ENCODE assay signal across 12 cellular contexts in genomic region chr1:171219751-171220385, GRCh38. TPM values are rescaled to one million over a fixed set of nuclear protein-coding genes. Genes with fewer than 3 reads are reported as not detected.
DNase-seq lines count a peak whose midpoint lies in the region; ATAC-seq, FAIRE-seq and TF ChIP-seq lines count a peak whose summit lies in the region.
"Had no signal": no experiment of that assay in that cellular context is flagged by ENCODE, and none has a peak within 500 bp of the region (broad histone marks: within the 10 kb centered on the region; RNA-seq: fewer than 3 reads in every experiment).

No MANE protein-coding gene starts in this region.

- H3K36me3 ChIP-seq in GM23248 (ENCODE audit: low read depth) (no peaks in the 10 kb centered on the region), astrocyte (ENCODE audit: insufficient read depth, low read length) (no peaks in the 10 kb centered on the region), hepatocyte (replicated peaks; ENCODE audit: insufficient read depth, low read depth) (no peaks in the 10 kb centered on the region)

- TF ChIP-seq CTCF in astrocyte (IDR thresholded peaks at IDR 0.05; ENCODE audit: insufficient read depth, low read depth, low read length), result no peak
- no peak for TF ChIP-seq CTCF in hepatocyte (IDR thresholded peaks at IDR 0.05; ENCODE audit: poor library complexity)

- H3K9me2 ChIP-seq in GM23248 (ENCODE audit: insufficient read depth) (no peaks in the 10 kb centered on the region), hepatocyte (replicated peaks; ENCODE audit: insufficient read depth) (no peaks in the 10 kb centered on the region)

- peak overlapping the region; percentile 66 for H3K4me2 ChIP-seq in GM23248 (ENCODE audit: unreplicated experiment)
- H3K4me2 ChIP-seq in astrocyte (ENCODE audit: low read length), result peak overlapping the region; percentile 82
- H3K4me2 ChIP-seq in hepatocyte, result peak overlapping the region; percentile 71

- FAIRE-seq in astrocyte (lab: Jason Lieb, UNC), result no peak
- FAIRE-seq: H54 had no signal

- H3K4me1 ChIP-seq in GM23248 (ENCODE audit: insufficient read depth), result peaks cover 24% of the 10 kb centered on the region
- H3K4me1 ChIP-seq in astrocyte (ENCODE audit: insufficient read depth, low read length), result peaks cover 30% of the 10 kb centered on the region
- H3K4me1 ChIP-seq in hepatocyte (ENCODE audit: insufficient read depth), result peaks cover 16% of the 10 kb centered on the region

- H3K27ac Mint-ChIP-seq in astrocyte (ENCODE audit: unreplicated experiment), result peak overlapping the region; percentile 99
- no peak overlapping the region for H3K27ac Mint-ChIP-seq in activated CD4-positive, alpha-beta memory T cell treated with anti-CD3 and anti-CD28 coated beads for 36 hours
- H3K27ac Mint-ChIP-seq: activated T-cell treated with anti-CD3 and anti-CD28 coated beads, Interleukin-2, amount 50 U/mL, for 72 hours had no signal

- H2AFZ ChIP-seq in GM23248 (peak overlapping the region; percentile 21; the same call in 1 of the 2 replicates), astrocyte (ENCODE audit: low read depth, low read length) (no peak overlapping the region), hepatocyte (peak overlapping the region; percentile 71)

- no peak for ATAC-seq in GM21423 (IDR thresholded peaks at IDR 0.05; ENCODE audit: unreplicated experiment)
- ATAC-seq: activated T-cell treated with anti-CD3 and anti-CD28 coated beads, Interleukin-2, amount 50 U/mL, for 72 hours had no signal

- H4K20me1 ChIP-seq in GM23248 (ENCODE audit: insufficient read depth) (no peaks in the 10 kb centered on the region), astrocyte (ENCODE audit: insufficient read depth, low read length) (no peaks in the 10 kb centered on the region), hepatocyte (ENCODE audit: insufficient read depth, poor library complexity, severe bottlenecking) (no peaks in the 10 kb centered on the region)

- CTCF ChIA-PET in activated CD4-positive, alpha-beta memory T cell treated with anti-CD3 and anti-CD28 coated beads for 36 hours (lab: Charles Lee), result no interaction called here

- no peaks in the 10 kb centered on the region for H3K27me3 Mint-ChIP-seq in astrocyte (ENCODE audit: low read depth, unreplicated experiment)
- peaks cover 3% of the 10 kb centered on the region for H3K27me3 Mint-ChIP-seq in activated CD4-positive, alpha-beta memory T cell treated with anti-CD3 and anti-CD28 coated beads for 36 hours

- H3K9me3 ChIP-seq in GM23248 (ENCODE audit: low read depth), result no peaks in the 10 kb centered on the region
- no peaks in the 10 kb centered on the region for H3K9me3 ChIP-seq in astrocyte (ENCODE audit: insufficient read depth, low read depth, low read length)
- no peaks in the 10 kb centered on the region for H3K9me3 ChIP-seq in hepatocyte (ENCODE audit: low read depth)

- H3K27ac ChIP-seq in GM23248 (no peak overlapping the region), astrocyte (ENCODE audit: low read depth, low read length) (peak overlapping the region; percentile 93), hepatocyte (peak overlapping the region; percentile 80)
- H3K27ac ChIP-seq: RWPE1 had no signal

- H3K4me3 Mint-ChIP-seq in astrocyte (ENCODE audit: unreplicated experiment), result no peak overlapping the region
- no peak overlapping the region for H3K4me3 Mint-ChIP-seq in activated CD4-positive, alpha-beta memory T cell treated with anti-CD3 and anti-CD28 coated beads for 36 hours
- H3K4me3 Mint-ChIP-seq: activated T-cell treated with anti-CD3 and anti-CD28 coated beads, Interleukin-2, amount 50 U/mL, for 72 hours had no signal

- in situ Hi-C loops in GM23248 (cut with MboI), result loop anchor here (10.0 kb wide), 1 partner anchor 135 kb away; no protein-coding TSS in a partner anchor

- H3K4me3 ChIP-seq in GM23248 (no peak overlapping the region), astrocyte (ENCODE audit: insufficient read depth, low read depth, low read length) (peak overlapping the region; percentile 47), hepatocyte (no peak overlapping the region), skeletal muscle cell (ENCODE audit: low read depth, low read length) (peak overlapping the region; percentile 22)

- intact Hi-C loops in activated CD4-positive, alpha-beta memory T cell treated with anti-CD3 and anti-CD28 coated beads for 36 hours (cut with micrococcal nuclease), result no loop called here

- H3K4me1 Mint-ChIP-seq in astrocyte (ENCODE audit: low read depth, unreplicated experiment), result peaks cover 42% of the 10 kb centered on the region
- H3K4me1 Mint-ChIP-seq in activated CD4-positive, alpha-beta memory T cell treated with anti-CD3 and anti-CD28 coated beads for 36 hours (ENCODE audit: low read depth), result no peaks in the 10 kb centered on the region

- DNase-seq in GM23248, result peak; percentile 68
- peak; percentile 95 for DNase-seq in astrocyte (ENCODE audit: low read depth)
- no peak for DNase-seq in hepatocyte (ENCODE audit: low spot score)
- peak; percentile 74 for DNase-seq in skeletal muscle cell (ENCODE audit: low read depth)
- DNase-seq in HT-29 (ENCODE audit: low spot score), result no peak
- DNase-seq in activated CD4-positive, alpha-beta memory T cell treated with anti-CD3 and anti-CD28 coated beads for 36 hours, result no peak
- no peak for DNase-seq in RPMI8226
- DNase-seq: activated T-cell treated with anti-CD3 and anti-CD28 coated beads, Interleukin-2, amount 50 U/mL, for 72 hours; stimulated activated CD4-positive, alpha-beta T cell treated with anti-CD3 and anti-CD28 coated beads, Interleukin-2, amount 100 ng/mL, for 48 hours had no signal

- WGBS in GM23248 (ENCODE audit: low coverage in 1 of 2, low lambda C conversion rate in 2 of 2, missing lambda C conversion rate in 2 of 2), 2 experiments, result 47 to 48% methylated on average over 4 of the region's 4 CpGs
- 49% methylated on average over 4 of the region's 4 CpGs for WGBS in hepatocyte (ENCODE audit: low lambda C conversion rate, missing lambda C conversion rate)

- H3F3A ChIP-seq in GM23248 (ENCODE audit: insufficient read depth), result peaks cover 13% of the 10 kb centered on the region; the same call in 1 of the 2 replicates

- H3K9me3 Mint-ChIP-seq in astrocyte (ENCODE audit: unreplicated experiment), result no peaks in the 10 kb centered on the region
- no peaks in the 10 kb centered on the region for H3K9me3 Mint-ChIP-seq in activated CD4-positive, alpha-beta memory T cell treated with anti-CD3 and anti-CD28 coated beads for 36 hours
- H3K9me3 Mint-ChIP-seq: activated T-cell treated with anti-CD3 and anti-CD28 coated beads, Interleukin-2, amount 50 U/mL, for 72 hours had no signal

- H3K36me3 Mint-ChIP-seq in astrocyte (ENCODE audit: low read depth, unreplicated experiment), result no peaks in the 10 kb centered on the region
- no peaks in the 10 kb centered on the region for H3K36me3 Mint-ChIP-seq in activated CD4-positive, alpha-beta memory T cell treated with anti-CD3 and anti-CD28 coated beads for 36 hours

- POLR2A ChIA-PET in activated CD4-positive, alpha-beta memory T cell treated with anti-CD3 and anti-CD28 coated beads for 36 hours (lab: Charles Lee), result no interaction called here

- H3K79me2 ChIP-seq in GM23248 (ENCODE audit: insufficient read depth), result no peaks in the 10 kb centered on the region
- no peaks in the 10 kb centered on the region for H3K79me2 ChIP-seq in astrocyte (ENCODE audit: insufficient read depth, low read length)
- H3K79me2 ChIP-seq in hepatocyte, result no peaks in the 10 kb centered on the region

- H3K27me3 ChIP-seq in GM23248 (replicated peaks; ENCODE audit: insufficient read depth), result 0 out of 2 replicates have a peak, but pooled peaks cover 11% of the 10 kb centered on the region
- H3K27me3 ChIP-seq in astrocyte (ENCODE audit: insufficient read depth, low read length), result no peaks in the 10 kb centered on the region
- H3K27me3 ChIP-seq in hepatocyte, result no peaks in the 10 kb centered on the region

- H3K9ac ChIP-seq in GM23248, result no peak overlapping the region
- H3K9ac ChIP-seq in astrocyte (ENCODE audit: low read length), result peak overlapping the region; percentile 79

RNA-seq across cellular contexts. Expression of gene FMO1, which starts 28.4 kb away (rescaled TPM):
- total RNA-seq in GM23248 (2014; rRNA removed; shearing (Covaris generic)), result not detected in 2 replicates
- polyA plus RNA-seq in GM23248 (2016; fragmentation: Nextera tagmentation; extraction: Ambion mirVana) (not detected in 2 replicates), hepatocyte (49.4 and 51.2 TPM in 2 replicates)
- total RNA-seq in astrocyte (not detected in 2 replicates), hepatocyte (71.2 and 79.6 TPM in 2 replicates)
- not detected in 2 replicates for total RNA-seq in HT-29 (2014; rRNA removed; shearing (Covaris generic))
- not detected for total RNA-seq in activated CD4-positive, alpha-beta memory T cell treated with anti-CD3 and anti-CD28 coated beads for 36 hours
- total RNA-seq: activated T-cell treated with anti-CD3 and anti-CD28 coated beads, Interleukin-2, amount 50 U/mL, for 72 hours had no signal

RNA-seq across cellular contexts. Expression of gene FMO2, which starts 34.8 kb away (rescaled TPM):
- total RNA-seq in GM23248 (2014; rRNA removed; shearing (Covaris generic)), result not detected in 2 replicates
- not detected in 2 replicates for polyA plus RNA-seq in GM23248 (2016; fragmentation: Nextera tagmentation; extraction: Ambion mirVana)
- not detected in 2 replicates for total RNA-seq in astrocyte
- 0.70 and 2.0 TPM in 2 replicates for total RNA-seq in hepatocyte
- not detected in 2 replicates for polyA plus RNA-seq in hepatocyte
- total RNA-seq in HT-29 (2014; rRNA removed; shearing (Covaris generic)), result not detected in 2 replicates
- not detected for total RNA-seq in activated CD4-positive, alpha-beta memory T cell treated with anti-CD3 and anti-CD28 coated beads for 36 hours
- total RNA-seq: activated T-cell treated with anti-CD3 and anti-CD28 coated beads, Interleukin-2, amount 50 U/mL, for 72 hours had no signal

Comparison
In these comparisons a context has a peak if more than half of its experiments do, and no peak if none do; other contexts are left out.
1. DNase-seq: peak in GM23248 (single experiment), astrocyte (single experiment) and skeletal muscle cell (single experiment); none in hepatocyte (single experiment), HT-29 (single experiment), activated CD4-positive, alpha-beta memory T cell treated with anti-CD3 and anti-CD28 coated beads for 36 hours (single experiment) and RPMI8226 (single experiment).
2. H3K4me3 ChIP-seq: peak in astrocyte (single experiment) and skeletal muscle cell (single experiment); none in GM23248 (single experiment) and hepatocyte (single experiment).
3. RNA of gene FMO1, which starts 28.4 kb away (total RNA-seq): 71.2 to 79.6 TPM in hepatocyte; not detected in GM23248, not detected in astrocyte, not detected in HT-29 and not detected in activated CD4-positive, alpha-beta memory T cell treated with anti-CD3 and anti-CD28 coated beads for 36 hours; every median in the first group is over 10 times any median in the second.
4. Peak in every context shown above with its lines, with median percentiles within 50 percentile points of each other: H3K4me2 ChIP-seq.